In the genomic region with DNA sequence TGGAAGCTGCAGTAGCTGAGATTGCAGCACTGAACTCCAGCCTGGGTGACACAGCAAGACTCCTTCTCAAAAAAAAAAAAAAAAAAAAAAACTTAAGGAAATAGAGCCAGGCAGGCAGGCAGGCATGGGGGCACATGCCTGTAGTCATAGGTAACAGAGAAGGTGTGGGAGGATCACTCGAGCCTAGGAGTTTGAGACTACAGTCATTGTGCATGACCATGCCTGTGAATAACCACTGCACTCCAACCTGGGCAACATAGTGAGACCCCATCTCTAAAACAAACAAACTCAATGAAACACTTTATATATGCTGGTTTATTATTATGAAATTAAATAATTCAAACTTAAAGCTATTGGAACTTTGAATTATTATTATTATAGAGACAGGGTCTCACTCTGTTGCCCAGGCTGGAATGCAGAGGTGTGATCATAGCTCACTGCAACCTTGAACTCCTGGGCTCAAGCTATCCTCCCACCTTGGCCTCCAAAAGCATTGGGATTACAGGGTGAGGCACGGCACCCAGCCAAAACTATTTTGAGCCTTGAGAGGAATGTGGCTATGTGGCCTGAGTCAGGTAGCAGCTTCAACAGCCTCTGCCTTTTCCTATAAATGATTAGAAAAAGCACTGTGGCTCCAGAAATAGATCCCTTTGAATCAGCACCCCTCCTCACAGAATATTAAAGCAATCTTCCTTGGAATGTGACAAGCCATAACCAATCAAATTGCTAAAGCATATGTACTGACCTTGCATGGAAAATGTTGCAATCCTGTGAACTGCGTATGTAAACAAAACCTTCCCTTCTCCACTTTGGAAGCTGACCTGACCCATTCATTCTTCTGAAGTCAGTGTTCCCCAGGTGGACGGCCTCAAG, we compare ENCODE assay signal across 1 cellular context.
TF ChIP-seq lines count a peak whose summit lies in the region.

No MANE protein-coding gene starts in this region.

TF ChIP-seq in WTC11, 78 proteins besides CTCF, POLR2A, EP300 and RAD21 (continued from another document):
- TF ChIP-seq MXD4 (CRISPR knock-in tag; IDR thresholded peaks at IDR 0.05; ENCODE audit: borderline replicate concordance) (no peak), TCF7 (CRISPR knock-in tag; IDR thresholded peaks at IDR 0.05; ENCODE audit: low read depth) (no peak), FOXJ3 (CRISPR knock-in tag; IDR thresholded peaks at IDR 0.05; ENCODE audit: borderline replicate concordance) (no peak)
